ENCODE assay signal across 9 cellular contexts in the genomic region with DNA sequence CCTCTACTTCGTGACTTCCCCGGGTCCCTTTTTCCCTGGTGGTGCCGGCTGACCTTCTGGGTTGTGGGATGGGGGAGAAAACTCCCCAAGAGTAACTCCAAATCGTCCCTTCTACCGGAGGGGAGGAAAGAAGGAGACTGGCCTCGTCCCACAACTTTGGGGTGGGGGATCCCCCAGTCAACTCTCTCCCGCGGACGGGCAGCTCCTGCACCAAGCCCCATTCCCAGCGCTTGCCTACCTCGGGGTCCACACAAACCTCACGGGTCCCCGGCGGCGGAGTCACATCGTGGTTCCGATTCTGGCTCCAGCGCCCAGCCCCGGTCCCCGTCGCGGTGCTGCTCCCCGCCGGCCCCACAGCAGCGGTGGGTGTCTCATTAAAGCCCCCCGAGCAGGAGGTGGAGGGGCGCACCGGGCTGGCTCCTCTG. TPM values are rescaled to one million over a fixed set of nuclear protein-coding genes. Genes with fewer than 3 reads are reported as not detected.
DNase-seq lines count a peak whose midpoint lies in the region; ATAC-seq and TF ChIP-seq lines count a peak whose summit lies in the region.
"Had no signal": no experiment of that assay in that cellular context is flagged by ENCODE, and none has a peak within 500 bp of the region (broad histone marks: within the 10 kb centered on the region; RNA-seq: fewer than 3 reads in every experiment).

No MANE protein-coding gene starts in this region.

- H2BK120ac ChIP-seq in mesendoderm (ENCODE audit: low read depth, low read length) = no peak overlapping the region

- no peak overlapping the region for H3K27ac Mint-ChIP-seq in activated CD8-positive, alpha-beta memory T cell treated with anti-CD3 and anti-CD28 coated beads, Interleukin-2, amount 10 ng/mL, durations not matched to agents 7 days and 5 days
- H3K27ac Mint-ChIP-seq in MCF 10A (ENCODE audit: low read depth, unreplicated experiment) = peak overlapping the region; percentile 82
- H3K27ac Mint-ChIP-seq: CD4-positive, CD25-positive, alpha-beta regulatory T cell had no signal

- H3K9me3 ChIP-seq in upper lobe of left lung = no peaks in the 10 kb centered on the region

- H3K4me2 ChIP-seq in mesendoderm (ENCODE audit: low read length) = peak overlapping the region; percentile 98

- H3K9ac ChIP-seq in mesendoderm (ENCODE audit: low read length) = peak overlapping the region; percentile 59

- POLR2A ChIA-PET in MCF 10A (lab: Yijun Ruan, JAX) = interaction anchor here (0.6 to 6.6 kb wide), 9 partner anchors 18 to 1561 kb away, joined by 3 to 68 read pairs (median 5); partner anchors contain the start of genes KIF18A and METTL15

- TF ChIP-seq EP300 in upper lobe of left lung (IDR thresholded peaks at IDR 0.05) = no peak

- no peak for TF ChIP-seq CTCF in MCF 10A (IDR thresholded peaks at IDR 0.05; ENCODE audit: unreplicated experiment)
- no peak for TF ChIP-seq CTCF in upper lobe of left lung (IDR thresholded peaks at IDR 0.05)

- H3K18ac ChIP-seq in mesendoderm (ENCODE audit: low read length) = peak overlapping the region; percentile 29

- intact Hi-C loops in MCF 10A (cut with micrococcal nuclease) = loop anchor here (1.0 to 10.0 kb wide), 8 partner anchors 407 to 1735 kb away; no protein-coding TSS in a partner anchor

- H3K36me3 ChIP-seq in mesendoderm (ENCODE audit: control insufficient read depth, insufficient read depth, low read length) (no peaks in the 10 kb centered on the region), upper lobe of left lung (no peaks in the 10 kb centered on the region)

- H4K8ac ChIP-seq in mesendoderm (ENCODE audit: low read depth, low read length) = no peak overlapping the region

- peaks cover 9% of the 10 kb centered on the region for H3K27me3 ChIP-seq in mesendoderm (ENCODE audit: insufficient read depth, low read length, poor library complexity)
- peaks cover 0 to 26% (median 11%) of the 10 kb centered on the region in 4 donors for H3K27me3 ChIP-seq in upper lobe of left lung

- no peak overlapping the region for H2BK15ac ChIP-seq in mesendoderm (replicated peaks; ENCODE audit: low read depth)

- ATAC-seq in activated CD8-positive, alpha-beta memory T cell treated with anti-CD3 and anti-CD28 coated beads, Interleukin-2, amount 10 ng/mL, durations not matched to agents 7 days and 5 days = no peak
- ATAC-seq in upper lobe of left lung (ENCODE audit: low FRiP score in 2 of 2) (peak; percentile 7 to 24), HG03442 (IDR thresholded peaks at IDR 0.05; ENCODE audit: unreplicated experiment) (no peak)

- no peaks in the 10 kb centered on the region for H3K79me2 ChIP-seq in mesendoderm (ENCODE audit: control insufficient read depth, insufficient read depth, low read length)

- H3K4me3 Mint-ChIP-seq in activated CD8-positive, alpha-beta memory T cell treated with anti-CD3 and anti-CD28 coated beads, Interleukin-2, amount 10 ng/mL, durations not matched to agents 7 days and 5 days = no peak overlapping the region
- H3K4me3 Mint-ChIP-seq in MCF 10A (ENCODE audit: unreplicated experiment) = peak overlapping the region; percentile 97

- H3K79me1 ChIP-seq in mesendoderm (ENCODE audit: low read length) = no peaks in the 10 kb centered on the region

- TF ChIP-seq POLR2A in upper lobe of left lung (IDR thresholded peaks at IDR 0.05) = no peak

- H3K27ac ChIP-seq in mesendoderm (ENCODE audit: low read depth, low read length) (no peak overlapping the region), upper lobe of left lung (peak overlapping the region in 1 of 4 donors; percentile 24)

- CTCF ChIA-PET in activated CD8-positive, alpha-beta memory T cell treated with anti-CD3 and anti-CD28 coated beads, Interleukin-2, amount 10 ng/mL, durations not matched to agents 7 days and 5 days (lab: Charles Lee) = interaction anchor here (1.2 to 3.2 kb wide), 3 partner anchors 20 to 830 kb away, joined by 3 to 26 read pairs (median 5); no protein-coding TSS in a partner anchor
- CTCF ChIA-PET in MCF 10A (lab: Yijun Ruan, JAX) = interaction anchor here (0.6 to 8.9 kb wide), 37 partner anchors 10 to 1936 kb away, joined by 3 to 139 read pairs (median 4); partner anchors contain the start of genes KIF18A and METTL15

- no CpG with 5 or more reads among the region's 28 CpGs for WGBS in mesendoderm (ENCODE audit: extremely low coverage, insufficient coverage, low lambda C conversion rate)
- 1 to 2% methylated on average over 12 to 17 of the region's 28 CpGs for WGBS in upper lobe of left lung, 2 donors

- peaks cover 2% of the 10 kb centered on the region for H3K36me3 Mint-ChIP-seq in activated CD8-positive, alpha-beta memory T cell treated with anti-CD3 and anti-CD28 coated beads, Interleukin-2, amount 10 ng/mL, durations not matched to agents 7 days and 5 days
- H3K36me3 Mint-ChIP-seq in MCF 10A (ENCODE audit: insufficient read depth, unreplicated experiment) = no peaks in the 10 kb centered on the region
- H3K36me3 Mint-ChIP-seq: CD4-positive, CD25-positive, alpha-beta regulatory T cell had no signal

- H3K4me3 ChIP-seq in mesendoderm (ENCODE audit: low read length) (peak overlapping the region; percentile 63), upper lobe of left lung (peak overlapping the region in 3 of 4 donors; percentile 42 to 58 (median 53))

- H3K9me3 Mint-ChIP-seq in activated CD8-positive, alpha-beta memory T cell treated with anti-CD3 and anti-CD28 coated beads, Interleukin-2, amount 10 ng/mL, durations not matched to agents 7 days and 5 days (ENCODE audit: low read depth) = no peaks in the 10 kb centered on the region
- H3K9me3 Mint-ChIP-seq in MCF 10A (ENCODE audit: unreplicated experiment) = no peaks in the 10 kb centered on the region

- no peak overlapping the region for H4K5ac ChIP-seq in mesendoderm (ENCODE audit: low read length)

- TSS peak; percentile 19 for BruUV-seq in MCF 10A (replicated peaks; lab: Mats Ljungman, UMichigan)

- H3K4ac ChIP-seq in mesendoderm (ENCODE audit: low read depth, low read length) = no peak overlapping the region

- H3K23ac ChIP-seq in mesendoderm (ENCODE audit: low read length) = no peak overlapping the region

- peaks cover 2% of the 10 kb centered on the region for H3K4me1 ChIP-seq in mesendoderm (ENCODE audit: control insufficient read depth, low read depth, low read length)
- H3K4me1 ChIP-seq in upper lobe of left lung = peaks cover 26 to 35% (median 31%) of the 10 kb centered on the region in 4 donors

- H3K4me1 Mint-ChIP-seq in activated CD8-positive, alpha-beta memory T cell treated with anti-CD3 and anti-CD28 coated beads, Interleukin-2, amount 10 ng/mL, durations not matched to agents 7 days and 5 days = peaks cover 23% of the 10 kb centered on the region
- H3K4me1 Mint-ChIP-seq in MCF 10A (ENCODE audit: insufficient read depth, unreplicated experiment) = peaks cover 11% of the 10 kb centered on the region

- H3K27me3 Mint-ChIP-seq in activated CD8-positive, alpha-beta memory T cell treated with anti-CD3 and anti-CD28 coated beads, Interleukin-2, amount 10 ng/mL, durations not matched to agents 7 days and 5 days = peaks cover 78% of the 10 kb centered on the region
- no peaks in the 10 kb centered on the region for H3K27me3 Mint-ChIP-seq in MCF 10A (ENCODE audit: insufficient read depth, unreplicated experiment)

- peak overlapping the region; percentile 69 for H3K56ac ChIP-seq in mesendoderm (ENCODE audit: low read length)

- no peak overlapping the region for H2BK5ac ChIP-seq in mesendoderm (ENCODE audit: low read length)

- no peak overlapping the region for H2AK5ac ChIP-seq in mesendoderm (ENCODE audit: low read length)

- DNase-seq in activated CD8-positive, alpha-beta memory T cell treated with anti-CD3 and anti-CD28 coated beads, Interleukin-2, amount 50 U/mL, for 48 hours = peak; percentile 55
- no peak for DNase-seq in activated CD8-positive, alpha-beta memory T cell treated with anti-CD3 and anti-CD28 coated beads, Interleukin-2, amount 10 ng/mL, durations not matched to agents 7 days and 5 days
- DNase-seq in MCF 10A (ENCODE audit: unreplicated experiment) (no peak), mesendoderm (no peak), upper lobe of left lung (peak in 1 of 2 donors; percentile 82), SW 1271 (lab: John Stamatoyannopoulos, UW) (no peak), T1000 (lab: John Stamatoyannopoulos, UW) (no peak)
- DNase-seq: CD4-positive, CD25-positive, alpha-beta regulatory T cell had no signal

RNA-seq across cellular contexts. Expression of gene BDNF, which starts 0.3 kb away (rescaled TPM):
- not detected for total RNA-seq in activated CD8-positive, alpha-beta memory T cell treated with anti-CD3 and anti-CD28 coated beads, Interleukin-2, amount 10 ng/mL, durations not matched to agents 7 days and 5 days
- total RNA-seq in MCF 10A (2022) (2.8 and 6.3 TPM in 2 replicates), upper lobe of left lung (1 to 10 TPM; 1.0 to 5.4 (median 3.8) TPM)
- 0.90 TPM for polyA plus RNA-seq in mesendoderm (2013, experiment 1 of 2)
- 1.2 TPM for polyA plus RNA-seq in mesendoderm (2013, experiment 2 of 2)
- total RNA-seq: CD4-positive, CD25-positive, alpha-beta regulatory T cell had no signal
- polyA plus RNA-seq: CD4-positive, CD25-positive, alpha-beta regulatory T cell had no signal

Comparison
In these comparisons a context has a peak if more than half of its experiments do, and no peak if none do; other contexts are left out.
1. ATAC-seq: peak in upper lobe of left lung (2 of 2); none in activated CD8-positive, alpha-beta memory T cell treated with anti-CD3 and anti-CD28 coated beads, Interleukin-2, amount 10 ng/mL, durations not matched to agents 7 days and 5 days (single experiment) and HG03442 (single experiment).